Comparison of ENCODE assay signal across 25 cellular contexts in the genomic region with DNA sequence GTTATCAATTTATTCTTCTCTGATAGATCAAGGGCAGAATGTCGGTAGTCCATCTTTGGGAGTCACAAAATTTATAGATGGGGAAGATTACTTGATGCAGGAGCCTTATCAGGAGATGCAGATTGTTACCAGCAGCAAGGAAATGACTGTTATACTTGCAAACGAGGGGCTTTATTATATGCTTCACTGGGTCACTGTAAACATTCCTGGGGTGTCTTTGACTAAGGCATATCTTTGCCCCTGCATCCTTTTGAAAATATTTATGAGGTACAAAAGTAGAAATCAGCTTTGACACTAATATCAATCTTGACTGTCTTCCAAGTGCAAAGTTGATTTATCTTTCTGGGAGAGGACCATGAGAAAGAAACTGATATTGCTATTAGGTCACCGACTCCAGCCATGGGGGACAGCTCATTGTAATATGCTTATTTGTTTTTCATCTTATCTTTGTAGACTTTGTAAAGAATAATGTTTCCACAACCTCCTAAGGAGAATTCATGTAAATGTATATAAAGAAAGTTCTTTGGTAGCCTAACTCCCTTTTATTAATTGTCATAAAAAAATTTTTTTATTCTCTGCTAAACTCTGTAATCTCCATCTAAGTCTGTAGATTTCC.
"Had no signal": no experiment of that assay in that cellular context is flagged by ENCODE, and none has a peak within 500 bp of the region (broad histone marks: within the 10 kb centered on the region; RNA-seq: fewer than 3 reads in every experiment).

No MANE protein-coding gene starts in this region.

- H3K27me3 ChIP-seq: esophagus squamous epithelium, neutrophil, pancreas, right atrium auricular region, suprapubic skin, transverse colon, upper lobe of right lung, uterus had no signal

- ATAC-seq: left lobe of liver; mucosa of descending colon; natural killer cell treated with Interleukin-12 subunit alpha and Interleukin-12 subunit beta and Interleukin-15 and Interleukin-18, amount 100 ng/mL, for 72 hours; pancreas; sciatic nerve; stimulated activated naive CD8-positive, alpha-beta T cell treated with anti-CD3 and anti-CD28 coated beads, Interleukin-15, amount 100 ng/mL, for 72 hours; upper lobe of right lung had no signal

- H3K4me3 ChIP-seq: esophagus squamous epithelium, lung, mucosa of descending colon, pancreas, right atrium auricular region, smooth muscle cell, suprapubic skin, transverse colon, upper lobe of right lung, uterus had no signal

- H3K4me1 ChIP-seq: esophagus squamous epithelium, pancreas, suprapubic skin, transverse colon, upper lobe of right lung, uterus had no signal

- H3K9me3 ChIP-seq: esophagus squamous epithelium, mucosa of descending colon, neutrophil, pancreas, right atrium auricular region, suprapubic skin, transverse colon, upper lobe of right lung, uterus had no signal

- H3K27ac ChIP-seq: esophagus squamous epithelium, neutrophil, pancreas, right atrium auricular region, suprapubic skin, transverse colon, upper lobe of right lung, uterus had no signal

- DNase-seq: effector memory CD4-positive, alpha-beta T cell; erythroblast; esophagus squamous epithelium; hypothalamus; immature natural killer cell; mucosa of descending colon; naive B cell; pancreas; stimulated activated CD4-positive, alpha-beta T cell treated with anti-CD3 and anti-CD28 coated beads, Interleukin-12 subunit alpha, Interleukin-12 subunit beta, amount 100 ng/mL, for 4 hours; stimulated activated CD4-positive, alpha-beta T cell treated with anti-CD3 and anti-CD28 coated beads, Interleukin-1b, Interleukin-23, amount 100 ng/mL, for 48 hours; stimulated activated CD4-positive, alpha-beta T cell treated with anti-CD3 and anti-CD28 coated beads, Interleukin-4, amount 100 ng/mL, for 1 hour; stimulated activated CD8-positive, alpha-beta memory T cell treated with anti-CD3 and anti-CD28 coated beads, Interleukin-4, amount 100 ng/mL, for 48 hours; stimulated activated naive CD4-positive, alpha-beta T cell; stimulated activated naive CD8-positive, alpha-beta T cell treated with anti-CD3 and anti-CD28 coated beads, Interleukin-15, amount 100 ng/mL, for 72 hours; transverse colon; upper lobe of right lung; uterus had no signal

- H3K36me3 ChIP-seq: esophagus squamous epithelium, neutrophil, pancreas, right atrium auricular region, suprapubic skin, transverse colon, upper lobe of right lung, uterus had no signal
